In genomic region chr2:240156435-240157146, GRCh38 we compare ENCODE assay signal across 2 cellular contexts.
TF ChIP-seq lines count a peak whose summit lies in the region.

No MANE protein-coding gene starts in this region.

TF ChIP-seq in A549, 52 proteins besides CTCF, POLR2A, EP300 and RAD21:
- TF ChIP-seq MYC (IDR thresholded peaks at IDR 0.05; ENCODE audit: borderline replicate concordance, low read length): no peak
- TF ChIP-seq, protein P1, sequence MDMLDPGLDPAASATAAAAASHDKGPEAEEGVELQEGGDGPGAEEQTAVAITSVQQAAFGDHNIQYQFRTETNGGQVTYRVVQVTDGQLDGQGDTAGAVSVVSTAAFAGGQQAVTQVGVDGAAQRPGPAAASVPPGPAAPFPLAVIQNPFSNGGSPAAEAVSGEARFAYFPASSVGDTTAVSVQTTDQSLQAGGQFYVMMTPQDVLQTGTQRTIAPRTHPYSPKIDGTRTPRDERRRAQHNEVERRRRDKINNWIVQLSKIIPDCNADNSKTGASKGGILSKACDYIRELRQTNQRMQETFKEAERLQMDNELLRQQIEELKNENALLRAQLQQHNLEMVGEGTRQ (IDR thresholded peaks at IDR 0.05): peak; percentile 51

TF ChIP-seq in HepG2, 621 proteins besides CTCF, POLR2A, EP300 and RAD21:
- TF ChIP-seq SOX5 (CRISPR knock-in tag; IDR thresholded peaks at IDR 0.05; ENCODE audit: borderline replicate concordance): no peak
- peak; percentile 38; the same call in 1 of the 2 replicates for TF ChIP-seq RAD51 (IDR thresholded peaks at IDR 0.05; ENCODE audit: borderline replicate concordance)
- TF ChIP-seq PITX1 (CRISPR knock-in tag; IDR thresholded peaks at IDR 0.05): no peak
- no peak for TF ChIP-seq BRCA1 (CRISPR knock-in tag; IDR thresholded peaks at IDR 0.05)
- TF ChIP-seq ZBTB3 (CRISPR knock-in tag; IDR thresholded peaks at IDR 0.05; ENCODE audit: borderline replicate concordance, low read depth): no peak
- TF ChIP-seq, protein P1 (IDR thresholded peaks at IDR 0.05; ENCODE audit: low read depth, low read length): peak; percentile 22; the same call in 1 of the 2 replicates
- TF ChIP-seq, protein P1 (CRISPR knock-in tag; IDR thresholded peaks at IDR 0.05; ENCODE audit: borderline replicate concordance): no peak
- TF ChIP-seq KLF9 (CRISPR knock-in tag; IDR thresholded peaks at IDR 0.05; ENCODE audit: low read depth): no peak
- no peak for TF ChIP-seq ZNF446 (CRISPR knock-in tag; IDR thresholded peaks at IDR 0.05)
- TF ChIP-seq ATF1 (CRISPR knock-in tag; IDR thresholded peaks at IDR 0.05): no peak
- no peak for TF ChIP-seq ZNF781 (CRISPR knock-in tag; IDR thresholded peaks at IDR 0.05; ENCODE audit: borderline replicate concordance, not compliant biosample characterization)
- TF ChIP-seq ZNF441 (CRISPR knock-in tag; IDR thresholded peaks at IDR 0.05; ENCODE audit: borderline replicate concordance): no peak
- no peak for TF ChIP-seq ZNF552 (CRISPR knock-in tag; IDR thresholded peaks at IDR 0.05; ENCODE audit: borderline replicate concordance)
